8 cellular contexts compared by ENCODE assay signal in genomic region chr20:4026093-4026601, GRCh38. TPM values are rescaled to one million over a fixed set of nuclear protein-coding genes. Genes with fewer than 3 reads are reported as not detected.
DNase-seq lines count a peak whose midpoint lies in the region; ATAC-seq and TF ChIP-seq lines count a peak whose summit lies in the region.

No MANE protein-coding gene starts in this region.

- no peaks in the 10 kb centered on the region for H3K36me3 ChIP-seq in brain microvascular endothelial cell (replicated peaks)

- no peaks in the 10 kb centered on the region for H3K36me3 Mint-ChIP-seq in activated CD4-positive, alpha-beta T cell treated with anti-CD3 and anti-CD28 coated beads, Interleukin-2, amount 10 ng/mL, durations not matched to agents 24 days and 14 days (ENCODE audit: low read depth)
- no peaks in the 10 kb centered on the region for H3K36me3 Mint-ChIP-seq in natural killer cell treated with Interleukin-12 subunit alpha and Interleukin-12 subunit beta and Interleukin-15 and Interleukin-18, amount 100 ng/mL, for 72 hours

- DNase-seq in AG10803 (ENCODE audit: low read depth) (peak; percentile 87), brain microvascular endothelial cell (peak; percentile 64), left kidney (ENCODE audit: low read depth, low spot score) (peak; percentile 53), NCI-H187 treated with DMSO at 0.1 percent for 48 hours (lab: John Stamatoyannopoulos, UW) (no peak)
- DNase-seq in activated CD4-positive, alpha-beta T cell treated with anti-CD3 and anti-CD28 coated beads, Interleukin-2, amount 10 ng/mL, durations not matched to agents 24 days and 14 days, result no peak
- no peak for DNase-seq in natural killer cell treated with Interleukin-12 subunit alpha and Interleukin-12 subunit beta and Interleukin-15 and Interleukin-18, amount 100 ng/mL, for 72 hours (ENCODE audit: low spot score)

- H3K4me3 Mint-ChIP-seq in activated CD4-positive, alpha-beta T cell treated with anti-CD3 and anti-CD28 coated beads, Interleukin-2, amount 10 ng/mL, durations not matched to agents 24 days and 14 days, result no peak overlapping the region
- no peak overlapping the region for H3K4me3 Mint-ChIP-seq in natural killer cell treated with Interleukin-12 subunit alpha and Interleukin-12 subunit beta and Interleukin-15 and Interleukin-18, amount 100 ng/mL, for 72 hours

- H3K27ac ChIP-seq in brain microvascular endothelial cell, result no peak overlapping the region

- H3K27ac Mint-ChIP-seq in activated CD4-positive, alpha-beta T cell treated with anti-CD3 and anti-CD28 coated beads, Interleukin-2, amount 10 ng/mL, durations not matched to agents 24 days and 14 days, result no peak overlapping the region
- H3K27ac Mint-ChIP-seq in natural killer cell treated with Interleukin-12 subunit alpha and Interleukin-12 subunit beta and Interleukin-15 and Interleukin-18, amount 100 ng/mL, for 72 hours, result no peak overlapping the region

- in situ Hi-C loops in brain microvascular endothelial cell (cut with HindIII; ENCODE audit: low pct_ligation_motif_present, low sequenced_read_pairs), result no loop called here

- no peaks in the 10 kb centered on the region for H3K27me3 ChIP-seq in brain microvascular endothelial cell (replicated peaks)

- H3K9me3 Mint-ChIP-seq in activated CD4-positive, alpha-beta T cell treated with anti-CD3 and anti-CD28 coated beads, Interleukin-2, amount 10 ng/mL, durations not matched to agents 24 days and 14 days, result peaks cover 3% of the 10 kb centered on the region
- no peaks in the 10 kb centered on the region for H3K9me3 Mint-ChIP-seq in natural killer cell treated with Interleukin-12 subunit alpha and Interleukin-12 subunit beta and Interleukin-15 and Interleukin-18, amount 100 ng/mL, for 72 hours

- intact Hi-C loops in activated CD4-positive, alpha-beta T cell treated with anti-CD3 and anti-CD28 coated beads, Interleukin-2, amount 10 ng/mL, durations not matched to agents 24 days and 14 days (cut with micrococcal nuclease), result no loop called here

- H3K4me3 ChIP-seq in AG10803 (ENCODE audit: low read length) (no peak overlapping the region), brain microvascular endothelial cell (ENCODE audit: low read depth, low read length) (no peak overlapping the region)

- H3K4me1 Mint-ChIP-seq in activated CD4-positive, alpha-beta T cell treated with anti-CD3 and anti-CD28 coated beads, Interleukin-2, amount 10 ng/mL, durations not matched to agents 24 days and 14 days, result peaks cover 5% of the 10 kb centered on the region
- H3K4me1 Mint-ChIP-seq in natural killer cell treated with Interleukin-12 subunit alpha and Interleukin-12 subunit beta and Interleukin-15 and Interleukin-18, amount 100 ng/mL, for 72 hours (ENCODE audit: low read depth in 2 of 2), result peaks cover 0 to 3% of the 10 kb centered on the region in 2 donors

- TF ChIP-seq CTCF in AG10803 (conservative IDR thresholded peaks at IDR 0.05; ENCODE audit: low read length), result peak; percentile 68
- peak; percentile 44; the same call in 1 of the 2 replicates for TF ChIP-seq CTCF in LNCAP (IDR thresholded peaks at IDR 0.05)
- TF ChIP-seq CTCF in brain microvascular endothelial cell (IDR thresholded peaks at IDR 0.05; ENCODE audit: low read depth, low read length, missing control alignments), result peak; percentile 69

- no peak for ATAC-seq in natural killer cell treated with Interleukin-12 subunit alpha and Interleukin-12 subunit beta and Interleukin-15 and Interleukin-18, amount 100 ng/mL, for 72 hours
- no peak for ATAC-seq in HG03025 (IDR thresholded peaks at IDR 0.05; ENCODE audit: low FRiP score, unreplicated experiment)

- peaks cover 52% of the 10 kb centered on the region for H3K27me3 Mint-ChIP-seq in activated CD4-positive, alpha-beta T cell treated with anti-CD3 and anti-CD28 coated beads, Interleukin-2, amount 10 ng/mL, durations not matched to agents 24 days and 14 days
- peaks cover 17 to 22% of the 10 kb centered on the region in 2 donors for H3K27me3 Mint-ChIP-seq in natural killer cell treated with Interleukin-12 subunit alpha and Interleukin-12 subunit beta and Interleukin-15 and Interleukin-18, amount 100 ng/mL, for 72 hours

RNA-seq across cellular contexts. Expression of gene RNF24, which starts 10.8 kb away (rescaled TPM):
- total RNA-seq in activated CD4-positive, alpha-beta T cell treated with anti-CD3 and anti-CD28 coated beads, Interleukin-2, amount 10 ng/mL, durations not matched to agents 24 days and 14 days, result 13.6 and 15.4 TPM in 2 replicates
- 10 to 100 TPM; 18.4 to 33.4 TPM for total RNA-seq in natural killer cell treated with Interleukin-12 subunit alpha and Interleukin-12 subunit beta and Interleukin-15 and Interleukin-18, amount 100 ng/mL, for 72 hours

Comparison
In these comparisons a context has a peak if more than half of its experiments do, and no peak if none do; other contexts are left out.
1. DNase-seq: peak in AG10803 (single experiment), brain microvascular endothelial cell (single experiment) and left kidney (single experiment); none in activated CD4-positive, alpha-beta T cell treated with anti-CD3 and anti-CD28 coated beads, Interleukin-2, amount 10 ng/mL, durations not matched to agents 24 days and 14 days (single experiment), natural killer cell treated with Interleukin-12 subunit alpha and Interleukin-12 subunit beta and Interleukin-15 and Interleukin-18, amount 100 ng/mL, for 72 hours (single experiment) and NCI-H187 treated with DMSO at 0.1 percent for 48 hours (single experiment).
2. Peak in every context shown above with its lines, with median percentiles within 50 percentile points of each other: CTCF ChIP-seq.